In genomic region chr3:55009372-55009771, GRCh38 we compare ENCODE assay signal across 31 cellular contexts.
"Had no signal": no experiment of that assay in that cellular context is flagged by ENCODE, and none has a peak within 500 bp of the region (broad histone marks: within the 10 kb centered on the region; RNA-seq: fewer than 3 reads in every experiment).

No MANE protein-coding gene starts in this region.

- H3K36me3 ChIP-seq: adrenal gland, cardiac muscle cell, colonic mucosa, WERI-Rb-1 had no signal

- H3K27me3 ChIP-seq: adrenal gland, body of pancreas, cardiac muscle cell, colonic mucosa had no signal

- ATAC-seq: activated CD4-positive, CD25-positive, alpha-beta regulatory T cell treated with anti-CD3 and anti-CD28 coated beads, Interleukin-2, amount 50 U/mL, for 24 hours; activated CD8-positive, alpha-beta T cell treated with anti-CD3 and anti-CD28 coated beads for 36 hours; activated naive CD8-positive, alpha-beta T cell treated with anti-CD3 and anti-CD28 coated beads, Interleukin-2, amount 50 U/mL, for 24 hours; activated T-cell treated with anti-CD3 and anti-CD28 coated beads, Interleukin-2, amount 50 U/mL, for 4 hours; activated T-helper 17 cell treated with anti-CD3 and anti-CD28 coated beads, Interleukin-2, amount 50 U/mL, for 72 hours; body of pancreas; esophagus mucosa; T-helper 17 cell had no signal

- H3K9me3 ChIP-seq: adrenal gland, body of pancreas, colonic mucosa had no signal

- H3K4me1 ChIP-seq: adrenal gland, body of pancreas, colonic mucosa had no signal

- H3K27ac ChIP-seq: adrenal gland, body of pancreas, cardiac muscle cell, colonic mucosa, WERI-Rb-1 had no signal

- DNase-seq: activated B cell treated with CpG ODN at 0.5 μM for 24 hours; activated CD4-positive, alpha-beta T cell treated with anti-CD3 and anti-CD28 coated beads for 48 hours; activated CD4-positive, alpha-beta T cell treated with anti-CD3 and anti-CD28 coated beads, Interleukin-2, amount 50 U/mL, for 1 hour; activated CD4-positive, alpha-beta T cell treated with anti-CD3 and anti-CD28 coated beads, Interleukin-2, amount 50 U/mL, for 48 hours; activated CD8-positive, alpha-beta memory T cell treated with anti-CD3 and anti-CD28 coated beads for 24 hours; activated CD8-positive, alpha-beta T cell treated with anti-CD3 and anti-CD28 coated beads for 36 hours; activated effector memory CD4-positive, alpha-beta T cell treated with Interleukin-2 at 50 U/mL for 16 hours; activated naive CD4-positive, alpha-beta T cell treated with anti-CD3 and anti-CD28 coated beads for 36 hours; activated naive CD8-positive, alpha-beta T cell treated with anti-CD3 and anti-CD28 coated beads for 36 hours; activated naive CD8-positive, alpha-beta T cell treated with anti-CD3 and anti-CD28 coated beads, Interleukin-2, amount 50 U/mL, for 24 hours; activated T-cell treated with anti-CD3 and anti-CD28 coated beads, Interleukin-2, amount 50 U/mL, for 4 hours; adrenal gland; amygdala; aorta; body of pancreas; central memory CD4-positive, alpha-beta T cell; cerebellar nuclear complex; colonic mucosa; effector memory CD4-positive, alpha-beta T cell; endodermal cell; foreskin fibroblast; head of caudate nucleus; T-helper 1 cell; T-helper 17 cell; T1000; WERI-Rb-1 had no signal

- H3K4me3 ChIP-seq: adrenal gland, body of pancreas, cardiac muscle cell, colonic mucosa had no signal

- FAIRE-seq: frontal cortex had no signal
